2 cellular contexts compared by ENCODE assay signal in the genomic region with DNA sequence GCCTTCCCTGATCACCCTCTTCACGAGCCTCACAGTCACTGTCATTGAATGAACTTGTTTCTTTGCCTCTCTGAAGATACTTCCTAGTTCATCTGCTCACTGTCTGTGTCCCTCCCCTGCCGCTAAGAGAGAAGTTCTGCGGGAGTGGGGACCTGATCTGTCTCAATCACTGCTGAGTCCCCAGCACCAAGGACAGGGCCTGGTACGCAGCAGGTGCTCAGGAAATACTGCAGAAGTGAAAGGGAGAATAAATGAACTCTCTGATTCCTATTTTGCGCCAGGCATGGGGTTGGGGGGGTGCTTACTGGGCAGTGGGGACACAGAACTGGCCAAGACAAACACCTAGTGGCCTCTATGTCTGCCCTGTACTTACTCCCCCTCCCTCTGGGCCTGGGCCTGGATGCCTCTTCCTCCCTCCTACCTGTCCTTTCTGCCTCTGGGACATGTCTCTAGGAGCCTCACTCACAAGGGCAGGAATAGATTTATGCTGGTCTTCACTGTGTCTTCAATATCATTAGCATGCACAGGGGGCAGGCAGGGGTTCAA.
TF ChIP-seq lines count a peak whose summit lies in the region.

No MANE protein-coding gene starts in this region.

TF ChIP-seq in SK-N-SH, 30 proteins besides CTCF, POLR2A, EP300 and RAD21 (continued from another document):
- TF ChIP-seq, protein P1, sequence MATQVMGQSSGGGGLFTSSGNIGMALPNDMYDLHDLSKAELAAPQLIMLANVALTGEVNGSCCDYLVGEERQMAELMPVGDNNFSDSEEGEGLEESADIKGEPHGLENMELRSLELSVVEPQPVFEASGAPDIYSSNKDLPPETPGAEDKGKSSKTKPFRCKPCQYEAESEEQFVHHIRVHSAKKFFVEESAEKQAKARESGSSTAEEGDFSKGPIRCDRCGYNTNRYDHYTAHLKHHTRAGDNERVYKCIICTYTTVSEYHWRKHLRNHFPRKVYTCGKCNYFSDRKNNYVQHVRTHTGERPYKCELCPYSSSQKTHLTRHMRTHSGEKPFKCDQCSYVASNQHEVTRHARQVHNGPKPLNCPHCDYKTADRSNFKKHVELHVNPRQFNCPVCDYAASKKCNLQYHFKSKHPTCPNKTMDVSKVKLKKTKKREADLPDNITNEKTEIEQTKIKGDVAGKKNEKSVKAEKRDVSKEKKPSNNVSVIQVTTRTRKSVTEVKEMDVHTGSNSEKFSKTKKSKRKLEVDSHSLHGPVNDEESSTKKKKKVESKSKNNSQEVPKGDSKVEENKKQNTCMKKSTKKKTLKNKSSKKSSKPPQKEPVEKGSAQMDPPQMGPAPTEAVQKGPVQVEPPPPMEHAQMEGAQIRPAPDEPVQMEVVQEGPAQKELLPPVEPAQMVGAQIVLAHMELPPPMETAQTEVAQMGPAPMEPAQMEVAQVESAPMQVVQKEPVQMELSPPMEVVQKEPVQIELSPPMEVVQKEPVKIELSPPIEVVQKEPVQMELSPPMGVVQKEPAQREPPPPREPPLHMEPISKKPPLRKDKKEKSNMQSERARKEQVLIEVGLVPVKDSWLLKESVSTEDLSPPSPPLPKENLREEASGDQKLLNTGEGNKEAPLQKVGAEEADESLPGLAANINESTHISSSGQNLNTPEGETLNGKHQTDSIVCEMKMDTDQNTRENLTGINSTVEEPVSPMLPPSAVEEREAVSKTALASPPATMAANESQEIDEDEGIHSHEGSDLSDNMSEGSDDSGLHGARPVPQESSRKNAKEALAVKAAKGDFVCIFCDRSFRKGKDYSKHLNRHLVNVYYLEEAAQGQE (IDR thresholded peaks at IDR 0.05; ENCODE audit: low read depth, low read length) = peak; percentile 86

TF ChIP-seq in SK-N-SH treated with all-trans-retinoic acid at 6 μM for 48 hours, 23 proteins besides CTCF, POLR2A, EP300 and RAD21 (continued from another document):
- TF ChIP-seq, protein P2, sequence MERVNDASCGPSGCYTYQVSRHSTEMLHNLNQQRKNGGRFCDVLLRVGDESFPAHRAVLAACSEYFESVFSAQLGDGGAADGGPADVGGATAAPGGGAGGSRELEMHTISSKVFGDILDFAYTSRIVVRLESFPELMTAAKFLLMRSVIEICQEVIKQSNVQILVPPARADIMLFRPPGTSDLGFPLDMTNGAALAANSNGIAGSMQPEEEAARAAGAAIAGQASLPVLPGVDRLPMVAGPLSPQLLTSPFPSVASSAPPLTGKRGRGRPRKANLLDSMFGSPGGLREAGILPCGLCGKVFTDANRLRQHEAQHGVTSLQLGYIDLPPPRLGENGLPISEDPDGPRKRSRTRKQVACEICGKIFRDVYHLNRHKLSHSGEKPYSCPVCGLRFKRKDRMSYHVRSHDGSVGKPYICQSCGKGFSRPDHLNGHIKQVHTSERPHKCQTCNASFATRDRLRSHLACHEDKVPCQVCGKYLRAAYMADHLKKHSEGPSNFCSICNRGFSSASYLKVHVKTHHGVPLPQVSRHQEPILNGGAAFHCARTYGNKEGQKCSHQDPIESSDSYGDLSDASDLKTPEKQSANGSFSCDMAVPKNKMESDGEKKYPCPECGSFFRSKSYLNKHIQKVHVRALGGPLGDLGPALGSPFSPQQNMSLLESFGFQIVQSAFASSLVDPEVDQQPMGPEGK (CRISPR knock-in tag; IDR thresholded peaks at IDR 0.05; ENCODE audit: borderline replicate concordance) = no peak
- TF ChIP-seq ZC3H10 (CRISPR knock-in tag; IDR thresholded peaks at IDR 0.05) = no peak
- no peak for TF ChIP-seq GLIS3 (CRISPR knock-in tag; IDR thresholded peaks at IDR 0.05)
- no peak for TF ChIP-seq ZFP30 (CRISPR knock-in tag; IDR thresholded peaks at IDR 0.05)
- TF ChIP-seq ZNF565 (CRISPR knock-in tag; conservative IDR thresholded peaks at IDR 0.05; ENCODE audit: low read depth) = no peak
- TF ChIP-seq SNAI2 (CRISPR knock-in tag; IDR thresholded peaks at IDR 0.05) = no peak
- no peak for TF ChIP-seq CREB5 (CRISPR knock-in tag; IDR thresholded peaks at IDR 0.05; ENCODE audit: low read depth)
- no peak for TF ChIP-seq CSRNP3 (CRISPR knock-in tag; IDR thresholded peaks at IDR 0.05)
- TF ChIP-seq PPARA (CRISPR knock-in tag; IDR thresholded peaks at IDR 0.05; ENCODE audit: borderline replicate concordance) = no peak
